ENCODE assay signal across 17 cellular contexts in the genomic region with DNA sequence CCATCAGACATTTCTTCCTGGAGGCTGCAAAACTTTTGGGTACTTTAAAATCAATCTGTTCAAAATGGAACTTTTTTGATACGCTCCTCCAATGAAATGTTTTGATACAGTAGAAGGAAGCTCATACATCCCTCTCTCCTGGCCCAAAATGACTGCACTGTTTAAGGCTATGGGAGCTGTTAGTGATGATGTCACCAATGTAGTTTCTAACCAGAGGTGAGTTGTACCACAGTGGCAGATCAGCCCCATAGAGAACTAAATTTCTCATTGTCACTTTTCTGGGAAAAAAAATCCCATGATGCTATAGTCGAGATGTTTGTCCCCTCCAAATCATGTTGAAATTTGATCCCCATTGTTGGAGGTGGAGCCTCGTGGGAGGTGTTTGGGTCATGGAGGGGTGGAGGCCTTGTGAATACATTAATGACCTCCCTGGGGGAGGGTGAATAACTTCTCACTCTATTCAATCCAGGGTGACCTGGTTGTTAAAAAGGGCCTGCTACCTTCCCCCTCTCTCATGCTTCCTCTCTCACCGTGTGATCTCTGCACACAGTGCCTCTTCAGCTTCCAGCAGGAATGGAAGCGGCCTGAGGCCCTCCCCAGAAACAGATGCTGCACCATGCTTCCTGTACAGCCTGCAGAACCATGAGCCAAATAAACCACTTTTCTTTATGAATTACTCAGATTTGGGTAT.
A peak's percentile ranks its signal among the peaks of the same experiment; 100 is the strongest.
DNase-seq lines count a peak whose midpoint lies in the region; ATAC-seq, FAIRE-seq and TF ChIP-seq lines count a peak whose summit lies in the region.
"Had no signal": no experiment of that assay in that cellular context is flagged by ENCODE, and none has a peak within 500 bp of the region (broad histone marks: within the 10 kb centered on the region; RNA-seq: fewer than 3 reads in every experiment).

No MANE protein-coding gene starts in this region.

- no peak overlapping the region for H3K4me3 ChIP-seq in HepG2 (replicated peaks in 1 of 3; ENCODE audit: insufficient read depth in 1 of 3, low read depth in 2 of 3, low read length in 3 of 3)
- no peak overlapping the region for H3K4me3 ChIP-seq in right lobe of liver
- no peak overlapping the region for H3K4me3 ChIP-seq in H1 (ENCODE audit: extremely low read depth in 1 of 4, insufficient read depth in 2 of 4, low read depth in 3 of 4, low read length in 4 of 4)
- H3K4me3 ChIP-seq in ascending aorta, result no peak overlapping the region
- H3K4me3 ChIP-seq: GM12878 had no signal

- no peak overlapping the region for H3K27ac ChIP-seq in HepG2 (ENCODE audit: extremely low read length, insufficient read depth, low read length)
- H3K27ac ChIP-seq in right lobe of liver, result no peak overlapping the region
- no peak overlapping the region for H3K27ac ChIP-seq in H1 (ENCODE audit: low read depth, low read length)
- H3K27ac ChIP-seq in ascending aorta, result no peak overlapping the region

- H3K9me3 ChIP-seq in HepG2 (ENCODE audit: low read length) (no peaks in the 10 kb centered on the region), right lobe of liver (no peaks in the 10 kb centered on the region), H1 (ENCODE audit: insufficient read depth in 2 of 2, low read depth in 1 of 2, low read length in 1 of 2) (no peaks in the 10 kb centered on the region), ascending aorta (peaks cover 0 to 4% of the 10 kb centered on the region in 2 donors)

- H3K4me1 ChIP-seq in HepG2 (ENCODE audit: insufficient read depth, low read length) (no peaks in the 10 kb centered on the region), right lobe of liver (no peaks in the 10 kb centered on the region), H1 (replicated peaks in 1 of 4; ENCODE audit: control insufficient read depth in 3 of 4, insufficient read depth in 4 of 4, low read length in 3 of 4) (peaks cover 0 to 6% (median 2%) of the 10 kb centered on the region in 4 experiments; a peak in 3 of 7 replicates), ascending aorta (no peaks in the 10 kb centered on the region)

- DNase-seq in HepG2 (ENCODE audit: low spot score), result no peak
- DNase-seq in right lobe of liver, result no peak
- DNase-seq in H1 (ENCODE audit: low read depth in 1 of 2, low spot score in 2 of 2), result peak in 1 of 2 experiments; percentile 31
- peak; percentile 9 for DNase-seq in iPS-NIHi7 (ENCODE audit: extremely low spot score)
- no peak for DNase-seq in ascending aorta (ENCODE audit: low spot score in 2 of 2)
- no peak for DNase-seq in NCI-H1105 (lab: John Stamatoyannopoulos, UW)
- DNase-seq in T-helper 2 cell, result no peak
- DNase-seq: C1 segment of cervical spinal cord; Calu3; CD4-positive, alpha-beta T cell; DMS 273 treated with DMSO at 0.1 percent for 48 hours; DMS79 had no signal

- H4K5ac ChIP-seq in H1 (ENCODE audit: insufficient read length, low read depth, low read length), result no peak overlapping the region

- no peak overlapping the region for H3K4ac ChIP-seq in H1 (replicated peaks; ENCODE audit: insufficient read length, low read depth, low read length)

- H3K79me1 ChIP-seq in H1 (ENCODE audit: low read depth, low read length), result no peaks in the 10 kb centered on the region

- H4K20me1 ChIP-seq in HepG2 (ENCODE audit: insufficient read depth, low read length) (no peaks in the 10 kb centered on the region), H1 (replicated peaks in 1 of 2; ENCODE audit: control insufficient read depth in 1 of 2, insufficient read depth in 2 of 2, low read length in 2 of 2) (no peaks in the 10 kb centered on the region)

- no peak overlapping the region for H2AFZ ChIP-seq in HepG2 (ENCODE audit: low read length)
- H2AFZ ChIP-seq in H1 (ENCODE audit: low read length), result no peak overlapping the region; the same call in 1 of the 2 replicates

- H3K36me3 ChIP-seq in HepG2 (replicated peaks in 1 of 2; ENCODE audit: control insufficient read depth in 1 of 2, insufficient read depth in 2 of 2, low read length in 2 of 2), result no peaks in the 10 kb centered on the region
- H3K36me3 ChIP-seq in right lobe of liver, result no peaks in the 10 kb centered on the region
- no peaks in the 10 kb centered on the region for H3K36me3 ChIP-seq in H1 (ENCODE audit: control insufficient read depth in 2 of 4, insufficient read depth in 4 of 4, low read length in 3 of 4)
- H3K36me3 ChIP-seq in ascending aorta, result no peaks in the 10 kb centered on the region

- no peak for FAIRE-seq in HepG2 (lab: Jason Lieb, UNC)
- no peak for FAIRE-seq in H1 (lab: Jason Lieb, UNC)
- FAIRE-seq: A204.1, GM12878, GM18507, H54 had no signal

- no peak overlapping the region for H2AK5ac ChIP-seq in H1 (ENCODE audit: low read depth, low read length)

- POLR2A ChIA-PET in HepG2 (lab: Yijun Ruan, JAX) (no interaction called here), H1 (lab: Charles Lee; ENCODE audit: partially characterized antibody) (no interaction called here)

- H2BK15ac ChIP-seq in H1 (ENCODE audit: low read length), result no peak overlapping the region

- H3K23ac ChIP-seq in H1 (ENCODE audit: insufficient read length), result no peak overlapping the region

- ATAC-seq in HepG2 (no peak), right lobe of liver (no peak)
- ATAC-seq: GM12878, HCT116 had no signal

- H3K27me3 ChIP-seq in HepG2 (ENCODE audit: control insufficient read depth in 1 of 2, insufficient read depth in 2 of 2, low read length in 2 of 2) (peaks cover 0 to 80% of the 10 kb centered on the region in 2 experiments; a peak in 4 of 5 replicates), right lobe of liver (no peaks in the 10 kb centered on the region), H1 (replicated peaks in 1 of 4; ENCODE audit: control insufficient read depth in 3 of 4, extremely low read depth in 1 of 4, insufficient read depth in 3 of 4, low read length in 3 of 4) (no peaks in the 10 kb centered on the region), ascending aorta (no peaks in the 10 kb centered on the region)

- 24% methylated on average over 5 of the region's 5 CpGs for WGBS in HepG2 (ENCODE audit: low lambda C conversion rate)
- 32% methylated on average over 4 of the region's 5 CpGs for WGBS in right lobe of liver (ENCODE audit: insufficient coverage, low coverage, low lambda C conversion rate, missing lambda C conversion rate)
- WGBS in H1 (ENCODE audit: extremely low coverage in 1 of 2, insufficient coverage in 1 of 2, insufficient read length in 1 of 2, insufficient replicate concordance in 2 of 2, low coverage in 1 of 2, low lambda C conversion rate in 2 of 2, missing lambda C conversion rate in 1 of 2), 2 experiments, result 82% methylated on average over 5 of the region's 5 CpGs; no CpG with 5 or more reads in 1 of the 2 experiments

- TF ChIP-seq RAD21 in HepG2 (CRISPR knock-in tag; IDR thresholded peaks at IDR 0.05), result no peak
- no peak for TF ChIP-seq RAD21 in H1 (IDR thresholded peaks at IDR 0.05 in 1 of 2, conservative IDR thresholded peaks at IDR 0.05 in 1 of 2; ENCODE audit: low read depth in 2 of 2, low read length in 2 of 2)

- H2BK120ac ChIP-seq in H1 (replicated peaks; ENCODE audit: low read depth, low read length), result no peak overlapping the region

- H3K23me2 ChIP-seq in H1 (ENCODE audit: low read depth, low read length), result 0 out of 2 replicates have a peak, but pooled peaks cover 2% of the 10 kb centered on the region

- no peak overlapping the region for H2BK12ac ChIP-seq in H1 (ENCODE audit: low read depth, low read length)

- H4K91ac ChIP-seq in H1 (replicated peaks; ENCODE audit: insufficient read length, low read length), result no peak overlapping the region

- no peak overlapping the region for H3K14ac ChIP-seq in H1 (ENCODE audit: insufficient read length)

- no peak overlapping the region for H3K9ac ChIP-seq in HepG2 (ENCODE audit: insufficient read depth, low read depth, low read length)
- no peak overlapping the region for H3K9ac ChIP-seq in H1 (replicated peaks in 1 of 4; ENCODE audit: extremely low read depth in 1 of 4, low read depth in 3 of 4, low read length in 3 of 4)

- no peak overlapping the region for H3K18ac ChIP-seq in H1 (ENCODE audit: extremely low read depth, low read length)

- TF ChIP-seq POLR2A in HepG2 (IDR thresholded peaks at IDR 0.05; ENCODE audit: insufficient read depth in 1 of 2, low read depth in 2 of 2, low read length in 2 of 2), result no peak
- no peak for TF ChIP-seq POLR2A in right lobe of liver (IDR thresholded peaks at IDR 0.05)
- TF ChIP-seq POLR2A in H1 (IDR thresholded peaks at IDR 0.05; ENCODE audit: control extremely low read depth in 1 of 2, low read depth in 2 of 2, low read length in 2 of 2), result no peak

- in situ Hi-C loops in HepG2 (cut with HindIII; ENCODE audit: extremely low pct_ligation_motif_present, low pct_unique_long_range_greater_than_20kb), result no loop called here

- TF ChIP-seq CTCF in HepG2 (CRISPR knock-in tag; IDR thresholded peaks at IDR 0.05) (no peak), right lobe of liver (IDR thresholded peaks at IDR 0.05) (no peak), H1 (IDR thresholded peaks at IDR 0.05; ENCODE audit: control extremely low read depth in 1 of 3, insufficient read depth in 1 of 3, low read depth in 1 of 3, low read length in 3 of 3) (no peak), ascending aorta (IDR thresholded peaks at IDR 0.05) (no peak)

- no peak overlapping the region for H2BK20ac ChIP-seq in H1 (ENCODE audit: low read length)

- H3K56ac ChIP-seq in H1 (replicated peaks; ENCODE audit: insufficient read length, low read depth, low read length), result no peak overlapping the region

- BruUV-seq in HepG2 (replicated peaks; lab: Mats Ljungman, UMichigan), result no TSS peak

- no peak overlapping the region for H3K4me2 ChIP-seq in HepG2 (ENCODE audit: low read depth, low read length)
- no peak overlapping the region for H3K4me2 ChIP-seq in H1 (ENCODE audit: insufficient read depth in 1 of 2, low read depth in 2 of 2, low read length in 2 of 2)

- TF ChIP-seq EP300 in HepG2 (IDR thresholded peaks at IDR 0.05; ENCODE audit: low read depth in 2 of 2, low read length in 2 of 2) (no peak), HepG2 (CRISPR knock-in tag; IDR thresholded peaks at IDR 0.05; ENCODE audit: borderline replicate concordance) (no peak), H1 (IDR thresholded peaks at IDR 0.05; ENCODE audit: borderline replicate concordance in 1 of 2, low read depth in 2 of 2, low read length in 2 of 2) (no peak)

- H4K8ac ChIP-seq in H1 (ENCODE audit: extremely low read depth, insufficient read depth, low read length), result no peak overlapping the region

- no peak overlapping the region for H2BK5ac ChIP-seq in H1 (ENCODE audit: low read depth, low read length)

- no peaks in the 10 kb centered on the region for H3K79me2 ChIP-seq in HepG2 (ENCODE audit: insufficient read depth, low read length)
- H3K79me2 ChIP-seq in H1 (ENCODE audit: control insufficient read depth in 1 of 2, insufficient read depth in 2 of 2, low read length in 2 of 2), result no peaks in the 10 kb centered on the region

- CTCF ChIA-PET in HepG2 (lab: Yijun Ruan, JAX; ENCODE audit: low intra/inter-chr PET ratio, low total read pairs), result no interaction called here
- CTCF ChIA-PET in H1 (lab: Charles Lee; ENCODE audit: partially characterized antibody), result interaction anchor here (0.6 kb wide), 1 partner anchor 276 kb away, joined by 3 read pairs; no protein-coding TSS in a partner anchor

- intact Hi-C loops in HepG2 (cut with micrococcal nuclease; ENCODE audit: unreplicated experiment), result no loop called here
- intact Hi-C loops in right lobe of liver (cut with DNase I), result no loop called here
- intact Hi-C loops in ascending aorta (cut with DNase I), result no loop called here

TF ChIP-seq in HepG2, 621 proteins besides CTCF, POLR2A, EP300 and RAD21 (continues in another document):
- TF ChIP-seq KLF11 (CRISPR knock-in tag; IDR thresholded peaks at IDR 0.05), result no peak

Comparison
In these comparisons a context has a peak if more than half of its experiments do, and no peak if none do; other contexts are left out.
1. Of the 41 proteins assayed by ChIP-seq in both HepG2 and H1: peak only in HepG2: none; only in H1: JUND and POLR2AphosphoS5; in both: none; in neither: 38; mixed calls (peak in some experiments, not most) for 1.